Comparison of ENCODE assay signal across 1 cellular context in the genomic region with DNA sequence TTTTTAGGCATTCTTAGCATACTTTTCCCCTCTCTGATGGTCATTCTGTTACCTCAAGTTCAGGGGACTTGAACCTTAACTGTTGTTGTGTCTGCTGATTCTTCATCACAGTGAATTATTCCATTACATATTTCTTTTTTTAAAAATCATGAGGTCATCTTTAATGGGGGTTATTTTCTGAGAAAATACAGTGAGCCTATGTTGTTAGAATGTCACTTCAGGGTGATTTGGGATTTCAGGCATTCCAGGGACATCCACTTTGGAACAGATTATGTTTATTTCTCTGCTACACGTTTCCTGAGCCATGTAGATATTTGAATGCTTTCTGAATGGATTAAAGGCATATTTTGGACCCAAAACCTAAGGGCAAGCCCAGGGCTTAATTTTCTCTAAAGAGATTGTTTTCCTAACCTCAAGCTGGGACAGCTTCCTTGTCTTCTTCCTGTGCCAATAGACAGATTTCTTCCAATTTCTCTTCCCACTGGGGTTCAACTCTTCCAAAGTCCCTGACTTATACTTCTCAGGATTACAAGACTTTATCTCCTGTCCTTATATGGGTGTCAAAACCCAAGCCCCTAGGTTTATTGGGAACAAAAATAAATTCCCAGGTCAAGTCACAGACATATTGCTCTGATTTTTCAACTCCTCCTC.
A peak's percentile ranks its signal among the peaks of the same experiment; 100 is the strongest.
TF ChIP-seq lines count a peak whose summit lies in the region.

No MANE protein-coding gene starts in this region.

TF ChIP-seq in liver, 16 proteins besides CTCF, POLR2A, EP300 and RAD21 (continued from another document):
- TF ChIP-seq NR2F2 (IDR thresholded peaks at IDR 0.05): peak; percentile 1
